ENCODE assay signal across 8 cellular contexts in the genomic region with DNA sequence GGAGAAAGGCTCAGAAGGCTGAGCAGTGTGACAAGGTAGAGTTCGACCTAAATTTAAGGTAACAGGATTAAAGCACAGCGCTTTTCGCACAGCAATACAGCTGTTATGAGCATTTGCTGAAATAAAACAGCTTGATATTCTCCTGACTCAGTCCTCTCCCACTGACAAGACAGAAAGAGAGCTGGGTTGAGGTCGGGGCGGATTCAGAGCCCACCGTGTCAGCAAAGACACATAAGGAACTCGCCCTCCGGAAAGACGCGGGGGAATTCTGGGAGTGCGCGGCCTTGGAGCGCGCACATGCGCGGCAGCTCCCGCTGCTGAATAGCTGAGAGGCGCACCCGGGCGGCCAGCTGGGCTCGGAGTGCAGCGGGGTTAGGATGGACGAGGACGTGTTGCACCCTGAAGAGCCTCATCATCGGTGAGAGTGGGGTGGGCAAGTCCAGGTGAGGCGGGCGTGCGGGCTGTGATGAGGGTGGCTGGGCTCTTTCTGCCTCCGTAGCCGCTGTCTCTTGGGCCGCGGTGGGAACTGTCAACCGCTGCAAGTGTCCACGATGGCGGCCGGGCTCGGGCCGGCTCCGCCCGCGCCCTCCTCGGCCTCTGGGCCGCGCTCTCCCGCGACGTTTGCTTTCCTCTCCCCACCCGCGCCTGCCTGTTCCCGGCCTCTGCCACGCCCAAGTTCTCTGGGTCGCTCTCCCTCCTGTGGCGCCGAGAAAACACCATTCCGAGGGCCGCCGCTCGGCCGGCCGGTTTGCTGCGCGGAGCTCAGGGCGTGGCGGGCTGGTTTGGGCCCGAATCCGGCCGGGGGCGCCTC.
DNase-seq lines count a peak whose midpoint lies in the region; ATAC-seq and TF ChIP-seq lines count a peak whose summit lies in the region.

No MANE protein-coding gene starts in this region.

- peak; percentile 73 for DNase-seq in EL
- peak; percentile 62 for DNase-seq in SK-MEL-5 (ENCODE audit: low read depth, low spot score)
- DNase-seq in right atrium auricular region (ENCODE audit: low spot score) = peak; percentile 82
- DNase-seq in gastrocnemius medialis = peak; percentile 54 to 70
- DNase-seq in neural progenitor cell (ENCODE audit: low spot score) = no peak

- H3K4me3 Mint-ChIP-seq in neural progenitor cell = no peak overlapping the region

- in situ Hi-C loops in SK-MEL-5 (cut with HindIII; ENCODE audit: low pct_unique_long_range_greater_than_20kb, low sequenced_read_pairs) = no loop called here
- in situ Hi-C loops in gastrocnemius medialis (cut with MboI; ENCODE audit: low sequenced_read_pairs in 4 of 4) = no loop called here

- H3K9ac ChIP-seq in neural progenitor cell = no peak overlapping the region

- peaks cover 0 to 39% of the 10 kb centered on the region in 2 donors for H3K4me1 ChIP-seq in right atrium auricular region
- peaks cover 40 to 43% of the 10 kb centered on the region in 2 donors for H3K4me1 ChIP-seq in gastrocnemius medialis
- no peaks in the 10 kb centered on the region for H3K4me1 ChIP-seq in neural progenitor cell

- peak overlapping the region; percentile 76 to 78 for H3K4me3 ChIP-seq in right atrium auricular region
- H3K4me3 ChIP-seq in gastrocnemius medialis = peak overlapping the region; percentile 73 to 95 (median 75)
- H3K4me3 ChIP-seq in neural progenitor cell = no peak overlapping the region

- no peaks in the 10 kb centered on the region for H3K4me1 Mint-ChIP-seq in neural progenitor cell

- H3K27ac Mint-ChIP-seq in neural progenitor cell = no peak overlapping the region

- H3K4me2 ChIP-seq in neural progenitor cell = no peak overlapping the region

- ATAC-seq in GM21619 (IDR thresholded peaks at IDR 0.05; ENCODE audit: unreplicated experiment) (peak; percentile 63), gastrocnemius medialis (peak; percentile 86 to 90)

- no peaks in the 10 kb centered on the region for H3K79me2 ChIP-seq in neural progenitor cell (ENCODE audit: low read depth)

- peaks cover 6% of the 10 kb centered on the region for H3K27me3 Mint-ChIP-seq in neural progenitor cell (ENCODE audit: insufficient read depth, low read depth)

- intact Hi-C loops in gastrocnemius medialis (cut with DNase I; ENCODE audit: low total_unique reads) = no loop called here

- TF ChIP-seq EP300 in Ishikawa (IDR thresholded peaks at IDR 0.05; ENCODE audit: borderline replicate concordance) = no peak

- peaks cover 33% of the 10 kb centered on the region for H3K9me3 Mint-ChIP-seq in neural progenitor cell

- H3K27ac ChIP-seq in angular gyrus (ENCODE audit: low read depth, low read length) = peak overlapping the region; percentile 64
- H3K27ac ChIP-seq in right atrium auricular region = peak overlapping the region; percentile 91 to 96
- H3K27ac ChIP-seq in gastrocnemius medialis = peak overlapping the region; percentile 91 to 99 (median 92)
- no peak overlapping the region for H3K27ac ChIP-seq in neural progenitor cell

- no peaks in the 10 kb centered on the region for H3K36me3 Mint-ChIP-seq in neural progenitor cell

- TF ChIP-seq RAD21 in Ishikawa (IDR thresholded peaks at IDR 0.05; ENCODE audit: low read depth) = no peak

- peak; percentile 82 to 83 for TF ChIP-seq POLR2A in gastrocnemius medialis (IDR thresholded peaks at IDR 0.05)

- H2AFZ ChIP-seq in neural progenitor cell (replicated peaks) = no peak overlapping the region

- H3K36me3 ChIP-seq in right atrium auricular region (no peaks in the 10 kb centered on the region), gastrocnemius medialis (no peaks in the 10 kb centered on the region), neural progenitor cell (no peaks in the 10 kb centered on the region)

- TF ChIP-seq CTCF in right atrium auricular region (IDR thresholded peaks at IDR 0.05) = peak in 1 of 2 donors; percentile 34
- TF ChIP-seq CTCF in gastrocnemius medialis (IDR thresholded peaks at IDR 0.05 in 4 of 5, conservative IDR thresholded peaks at IDR 0.05 in 1 of 5) = no peak
- TF ChIP-seq CTCF in neural progenitor cell (IDR thresholded peaks at IDR 0.05) = no peak

- H3K27me3 ChIP-seq in right atrium auricular region = no peaks in the 10 kb centered on the region
- no peaks in the 10 kb centered on the region for H3K27me3 ChIP-seq in gastrocnemius medialis
- no peaks in the 10 kb centered on the region for H3K27me3 ChIP-seq in neural progenitor cell

- H4K20me1 ChIP-seq in neural progenitor cell (ENCODE audit: low read depth) = no peaks in the 10 kb centered on the region

- no peaks in the 10 kb centered on the region for H3F3A ChIP-seq in neural progenitor cell (ENCODE audit: low read depth)

- H3K9me3 ChIP-seq in right atrium auricular region = no peaks in the 10 kb centered on the region
- H3K9me3 ChIP-seq in gastrocnemius medialis = no peaks in the 10 kb centered on the region
- peaks cover 18% of the 10 kb centered on the region for H3K9me3 ChIP-seq in neural progenitor cell (ENCODE audit: low read depth)

TF ChIP-seq in Ishikawa, 13 proteins besides CTCF, POLR2A, EP300 and RAD21:
- TF ChIP-seq EGR1 (IDR thresholded peaks at IDR 0.05) = no peak
- no peak for TF ChIP-seq NFIC (IDR thresholded peaks at IDR 0.05)
- TF ChIP-seq, protein P1, sequence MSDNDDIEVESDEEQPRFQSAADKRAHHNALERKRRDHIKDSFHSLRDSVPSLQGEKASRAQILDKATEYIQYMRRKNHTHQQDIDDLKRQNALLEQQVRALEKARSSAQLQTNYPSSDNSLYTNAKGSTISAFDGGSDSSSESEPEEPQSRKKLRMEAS (IDR thresholded peaks at IDR 0.05) = peak; percentile 85
- no peak for TF ChIP-seq FOXM1 (IDR thresholded peaks at IDR 0.05; ENCODE audit: borderline replicate concordance, low read depth)
- TF ChIP-seq YY1 (IDR thresholded peaks at IDR 0.05; ENCODE audit: low read depth) = peak; percentile 72; the same call in 1 of the 2 replicates
- TF ChIP-seq ZBTB7A (IDR thresholded peaks at IDR 0.05; ENCODE audit: low read depth) = no peak
- TF ChIP-seq, protein P2, sequence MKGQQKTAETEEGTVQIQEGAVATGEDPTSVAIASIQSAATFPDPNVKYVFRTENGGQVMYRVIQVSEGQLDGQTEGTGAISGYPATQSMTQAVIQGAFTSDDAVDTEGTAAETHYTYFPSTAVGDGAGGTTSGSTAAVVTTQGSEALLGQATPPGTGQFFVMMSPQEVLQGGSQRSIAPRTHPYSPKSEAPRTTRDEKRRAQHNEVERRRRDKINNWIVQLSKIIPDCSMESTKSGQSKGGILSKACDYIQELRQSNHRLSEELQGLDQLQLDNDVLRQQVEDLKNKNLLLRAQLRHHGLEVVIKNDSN (IDR thresholded peaks at IDR 0.05) = no peak
- peak; percentile 18; the same call in 1 of the 2 replicates for TF ChIP-seq TEAD4 (IDR thresholded peaks at IDR 0.05)
- TF ChIP-seq TCF12 (IDR thresholded peaks at IDR 0.05; ENCODE audit: low read depth) = peak; percentile 35; the same call in 1 of the 2 replicates
- peak; percentile 50; the same call in 1 of the 2 replicates for TF ChIP-seq TAF1 (IDR thresholded peaks at IDR 0.05; ENCODE audit: low read depth)
- TF ChIP-seq, protein P3, sequence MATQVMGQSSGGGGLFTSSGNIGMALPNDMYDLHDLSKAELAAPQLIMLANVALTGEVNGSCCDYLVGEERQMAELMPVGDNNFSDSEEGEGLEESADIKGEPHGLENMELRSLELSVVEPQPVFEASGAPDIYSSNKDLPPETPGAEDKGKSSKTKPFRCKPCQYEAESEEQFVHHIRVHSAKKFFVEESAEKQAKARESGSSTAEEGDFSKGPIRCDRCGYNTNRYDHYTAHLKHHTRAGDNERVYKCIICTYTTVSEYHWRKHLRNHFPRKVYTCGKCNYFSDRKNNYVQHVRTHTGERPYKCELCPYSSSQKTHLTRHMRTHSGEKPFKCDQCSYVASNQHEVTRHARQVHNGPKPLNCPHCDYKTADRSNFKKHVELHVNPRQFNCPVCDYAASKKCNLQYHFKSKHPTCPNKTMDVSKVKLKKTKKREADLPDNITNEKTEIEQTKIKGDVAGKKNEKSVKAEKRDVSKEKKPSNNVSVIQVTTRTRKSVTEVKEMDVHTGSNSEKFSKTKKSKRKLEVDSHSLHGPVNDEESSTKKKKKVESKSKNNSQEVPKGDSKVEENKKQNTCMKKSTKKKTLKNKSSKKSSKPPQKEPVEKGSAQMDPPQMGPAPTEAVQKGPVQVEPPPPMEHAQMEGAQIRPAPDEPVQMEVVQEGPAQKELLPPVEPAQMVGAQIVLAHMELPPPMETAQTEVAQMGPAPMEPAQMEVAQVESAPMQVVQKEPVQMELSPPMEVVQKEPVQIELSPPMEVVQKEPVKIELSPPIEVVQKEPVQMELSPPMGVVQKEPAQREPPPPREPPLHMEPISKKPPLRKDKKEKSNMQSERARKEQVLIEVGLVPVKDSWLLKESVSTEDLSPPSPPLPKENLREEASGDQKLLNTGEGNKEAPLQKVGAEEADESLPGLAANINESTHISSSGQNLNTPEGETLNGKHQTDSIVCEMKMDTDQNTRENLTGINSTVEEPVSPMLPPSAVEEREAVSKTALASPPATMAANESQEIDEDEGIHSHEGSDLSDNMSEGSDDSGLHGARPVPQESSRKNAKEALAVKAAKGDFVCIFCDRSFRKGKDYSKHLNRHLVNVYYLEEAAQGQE (IDR thresholded peaks at IDR 0.05; ENCODE audit: low read depth) = no peak
- no peak for TF ChIP-seq CREB1 (IDR thresholded peaks at IDR 0.05; ENCODE audit: low read depth)
- TF ChIP-seq CEBPB (IDR thresholded peaks at IDR 0.05) = no peak
